ENCODE assay signal across 1 cellular context in the genomic region with DNA sequence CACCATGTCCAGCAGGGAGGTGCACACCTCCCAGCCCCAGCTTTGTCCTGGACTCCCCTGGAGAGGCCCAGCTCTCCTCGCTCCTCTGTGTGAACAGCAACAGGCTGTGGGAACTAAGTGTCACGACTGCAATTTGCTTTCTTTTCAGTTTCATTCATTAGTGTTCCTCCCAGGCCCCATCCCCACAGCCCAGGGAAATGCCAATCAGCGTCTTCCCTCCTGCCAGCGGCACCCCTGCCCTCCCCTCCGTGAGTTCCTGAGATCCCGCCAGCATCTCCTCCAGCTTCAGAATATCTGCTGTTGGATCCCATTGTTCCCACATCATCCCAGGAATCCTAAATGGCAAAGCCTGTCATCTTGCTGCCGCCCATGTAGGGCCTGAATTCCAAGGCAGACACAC.
TF ChIP-seq lines count a peak whose summit lies in the region.

No MANE protein-coding gene starts in this region.

TF ChIP-seq in A549, 52 proteins besides CTCF, POLR2A, EP300 and RAD21 (continued from another document):
- TF ChIP-seq REST (IDR thresholded peaks at IDR 0.05), result no peak
- TF ChIP-seq, protein P1, sequence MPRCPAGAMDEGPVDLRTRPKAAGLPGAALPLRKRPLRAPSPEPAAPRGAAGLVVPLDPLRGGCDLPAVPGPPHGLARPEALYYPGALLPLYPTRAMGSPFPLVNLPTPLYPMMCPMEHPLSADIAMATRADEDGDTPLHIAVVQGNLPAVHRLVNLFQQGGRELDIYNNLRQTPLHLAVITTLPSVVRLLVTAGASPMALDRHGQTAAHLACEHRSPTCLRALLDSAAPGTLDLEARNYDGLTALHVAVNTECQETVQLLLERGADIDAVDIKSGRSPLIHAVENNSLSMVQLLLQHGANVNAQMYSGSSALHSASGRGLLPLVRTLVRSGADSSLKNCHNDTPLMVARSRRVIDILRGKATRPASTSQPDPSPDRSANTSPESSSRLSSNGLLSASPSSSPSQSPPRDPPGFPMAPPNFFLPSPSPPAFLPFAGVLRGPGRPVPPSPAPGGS (IDR thresholded peaks at IDR 0.05), result no peak
- TF ChIP-seq MAZ (IDR thresholded peaks at IDR 0.05; ENCODE audit: borderline replicate concordance, low read depth, low read length), result no peak
- TF ChIP-seq NR3C1 (IDR thresholded peaks at IDR 0.05), result no peak
- TF ChIP-seq JUN (IDR thresholded peaks at IDR 0.05), result no peak
- no peak for TF ChIP-seq SMC3 (IDR thresholded peaks at IDR 0.05)
- TF ChIP-seq NFE2L2 (conservative IDR thresholded peaks at IDR 0.05; ENCODE audit: low read length), result no peak
- no peak for TF ChIP-seq RNF2 (IDR thresholded peaks at IDR 0.05; ENCODE audit: borderline replicate concordance, low read depth)
- no peak for TF ChIP-seq ZFP36 (IDR thresholded peaks at IDR 0.05; ENCODE audit: borderline replicate concordance, partially characterized antibody)
- TF ChIP-seq TP53 (CRISPR knock-in tag; IDR thresholded peaks at IDR 0.05), result no peak
- TF ChIP-seq CBX2 (IDR thresholded peaks at IDR 0.05; ENCODE audit: borderline replicate concordance, low read depth), result no peak
- no peak for TF ChIP-seq ESRRA (IDR thresholded peaks at IDR 0.05; ENCODE audit: borderline replicate concordance, low read length)
- no peak for TF ChIP-seq SREBF2 (IDR thresholded peaks at IDR 0.05)
